ENCODE assay signal across 18 cellular contexts in the genomic region with DNA sequence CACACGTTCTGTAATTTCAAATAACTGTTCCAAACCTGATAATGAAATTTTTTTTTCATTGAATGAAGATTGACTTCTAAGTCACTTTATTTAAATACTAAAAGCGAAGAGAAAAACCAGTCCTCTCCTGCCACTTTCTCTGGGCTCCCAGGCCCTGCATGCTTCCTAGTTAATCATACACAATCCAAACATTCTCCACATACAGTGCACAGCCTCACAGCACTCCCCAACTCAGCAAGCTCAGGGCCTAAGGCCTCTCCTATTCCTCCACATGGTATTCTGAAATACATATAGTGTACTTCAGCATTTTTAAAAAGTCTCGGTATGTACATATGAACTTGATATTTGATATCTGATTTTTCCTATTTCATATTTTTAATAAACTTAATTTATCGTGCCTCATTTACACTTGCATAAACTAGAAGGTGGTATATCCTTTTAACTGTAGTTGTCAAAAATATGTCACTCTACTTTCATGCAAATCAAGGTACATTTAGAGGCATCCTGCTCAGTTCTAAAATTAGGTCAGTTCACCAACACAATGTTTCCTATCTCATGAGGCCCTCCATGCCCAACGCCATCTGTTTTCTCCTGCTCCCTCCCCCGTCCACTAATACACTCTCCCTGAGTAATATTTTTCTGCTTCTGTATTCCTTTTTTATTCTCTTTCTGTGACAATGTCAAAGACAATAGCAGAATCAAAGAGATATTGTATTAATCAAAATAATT.
DNase-seq lines count a peak whose midpoint lies in the region; ATAC-seq and TF ChIP-seq lines count a peak whose summit lies in the region.
"Had no signal": no experiment of that assay in that cellular context is flagged by ENCODE, and none has a peak within 500 bp of the region (broad histone marks: within the 10 kb centered on the region; RNA-seq: fewer than 3 reads in every experiment).

No MANE protein-coding gene starts in this region.

- peak overlapping the region; percentile 57 for H3K4me2 ChIP-seq in BLaER1

- peak; percentile 52 for ATAC-seq in GM18502 (IDR thresholded peaks at IDR 0.05; ENCODE audit: poor library complexity, unreplicated experiment)
- peak; percentile 78; the same call in 2 of the 3 replicates for ATAC-seq in SK-N-SH treated with all-trans-retinoic acid at 6 μM for 48 hours
- ATAC-seq in HG03045 (IDR thresholded peaks at IDR 0.05; ENCODE audit: unreplicated experiment), result no peak
- no peak for ATAC-seq in GM18873 (IDR thresholded peaks at IDR 0.05; ENCODE audit: low FRiP score, unreplicated experiment)
- no peak for ATAC-seq in sciatic nerve
- ATAC-seq: T-cell had no signal

- peaks cover 19% of the 10 kb centered on the region for H3K4me1 ChIP-seq in BLaER1
- H3K4me1 ChIP-seq: upper lobe of left lung had no signal

- H3K4me3 ChIP-seq in BLaER1, result no peak overlapping the region
- H3K4me3 ChIP-seq: skin epidermis, upper lobe of left lung had no signal

- H3K9ac ChIP-seq in BLaER1, result no peak overlapping the region

- H3K27ac ChIP-seq in BLaER1, result no peak overlapping the region
- H3K27ac ChIP-seq: C4-2B, skin epidermis, upper lobe of left lung had no signal

- H3K27me3 ChIP-seq in BLaER1, result no peaks in the 10 kb centered on the region
- H3K27me3 ChIP-seq: upper lobe of left lung had no signal

- H4K20me1 ChIP-seq in BLaER1, result no peaks in the 10 kb centered on the region

- H3K36me3 ChIP-seq in BLaER1, result no peaks in the 10 kb centered on the region
- H3K36me3 ChIP-seq: upper lobe of left lung had no signal

- DNase-seq in kidney glomerular epithelial cell (lab: John Stamatoyannopoulos, UW), result peak; percentile 37
- DNase-seq in NCI-H1436 (lab: John Stamatoyannopoulos, UW), result no peak
- no peak for DNase-seq in sciatic nerve (ENCODE audit: low spot score)
- DNase-seq: activated gamma-delta T cell; effector memory CD4-positive, alpha-beta T cell; midbrain; NCI-H1105 treated with DMSO at 0.1 percent for 48 hours; OCI-M1; stimulated activated naive CD4-positive, alpha-beta T cell; T-cell; upper lobe of left lung had no signal

- intact Hi-C loops in sciatic nerve (cut with DNase I), result no loop called here

- H3K9me3 ChIP-seq in BLaER1, result 0 out of 2 replicates have a peak, but pooled peaks cover 3% of the 10 kb centered on the region
- H3K9me3 ChIP-seq: upper lobe of left lung had no signal

TF ChIP-seq in SK-N-SH treated with all-trans-retinoic acid at 6 μM for 48 hours, 23 proteins besides CTCF, POLR2A, EP300 and RAD21:
- TF ChIP-seq CREB5 (CRISPR knock-in tag; IDR thresholded peaks at IDR 0.05; ENCODE audit: low read depth) (no peak), PATZ1 (CRISPR knock-in tag; IDR thresholded peaks at IDR 0.05; ENCODE audit: borderline replicate concordance) (no peak), ZC3H10 (CRISPR knock-in tag; IDR thresholded peaks at IDR 0.05) (no peak), ISL1 (CRISPR knock-in tag; IDR thresholded peaks at IDR 0.05) (no peak), ZNF70 (CRISPR knock-in tag; IDR thresholded peaks at IDR 0.05) (no peak), BACH2 (CRISPR knock-in tag; IDR thresholded peaks at IDR 0.05; ENCODE audit: borderline replicate concordance) (no peak), TCF4 (CRISPR knock-in tag; IDR thresholded peaks at IDR 0.05; ENCODE audit: borderline replicate concordance) (no peak), ESRRG (CRISPR knock-in tag; IDR thresholded peaks at IDR 0.05) (no peak), ZNF565 (CRISPR knock-in tag; conservative IDR thresholded peaks at IDR 0.05; ENCODE audit: low read depth) (no peak)
- TF ChIP-seq, protein P1, sequence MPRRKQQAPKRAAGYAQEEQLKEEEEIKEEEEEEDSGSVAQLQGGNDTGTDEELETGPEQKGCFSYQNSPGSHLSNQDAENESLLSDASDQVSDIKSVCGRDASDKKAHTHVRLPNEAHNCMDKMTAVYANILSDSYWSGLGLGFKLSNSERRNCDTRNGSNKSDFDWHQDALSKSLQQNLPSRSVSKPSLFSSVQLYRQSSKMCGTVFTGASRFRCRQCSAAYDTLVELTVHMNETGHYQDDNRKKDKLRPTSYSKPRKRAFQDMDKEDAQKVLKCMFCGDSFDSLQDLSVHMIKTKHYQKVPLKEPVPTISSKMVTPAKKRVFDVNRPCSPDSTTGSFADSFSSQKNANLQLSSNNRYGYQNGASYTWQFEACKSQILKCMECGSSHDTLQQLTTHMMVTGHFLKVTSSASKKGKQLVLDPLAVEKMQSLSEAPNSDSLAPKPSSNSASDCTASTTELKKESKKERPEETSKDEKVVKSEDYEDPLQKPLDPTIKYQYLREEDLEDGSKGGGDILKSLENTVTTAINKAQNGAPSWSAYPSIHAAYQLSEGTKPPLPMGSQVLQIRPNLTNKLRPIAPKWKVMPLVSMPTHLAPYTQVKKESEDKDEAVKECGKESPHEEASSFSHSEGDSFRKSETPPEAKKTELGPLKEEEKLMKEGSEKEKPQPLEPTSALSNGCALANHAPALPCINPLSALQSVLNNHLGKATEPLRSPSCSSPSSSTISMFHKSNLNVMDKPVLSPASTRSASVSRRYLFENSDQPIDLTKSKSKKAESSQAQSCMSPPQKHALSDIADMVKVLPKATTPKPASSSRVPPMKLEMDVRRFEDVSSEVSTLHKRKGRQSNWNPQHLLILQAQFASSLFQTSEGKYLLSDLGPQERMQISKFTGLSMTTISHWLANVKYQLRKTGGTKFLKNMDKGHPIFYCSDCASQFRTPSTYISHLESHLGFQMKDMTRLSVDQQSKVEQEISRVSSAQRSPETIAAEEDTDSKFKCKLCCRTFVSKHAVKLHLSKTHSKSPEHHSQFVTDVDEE (CRISPR knock-in tag; IDR thresholded peaks at IDR 0.05), result no peak

Comparison
In these comparisons a context has a peak if more than half of its experiments do, and no peak if none do; other contexts are left out.
1. ATAC-seq: peak in GM18502 (single experiment) and SK-N-SH treated with all-trans-retinoic acid at 6 μM for 48 hours (single experiment); none in HG03045 (single experiment), GM18873 (single experiment) and sciatic nerve (single experiment).